In the genomic region with DNA sequence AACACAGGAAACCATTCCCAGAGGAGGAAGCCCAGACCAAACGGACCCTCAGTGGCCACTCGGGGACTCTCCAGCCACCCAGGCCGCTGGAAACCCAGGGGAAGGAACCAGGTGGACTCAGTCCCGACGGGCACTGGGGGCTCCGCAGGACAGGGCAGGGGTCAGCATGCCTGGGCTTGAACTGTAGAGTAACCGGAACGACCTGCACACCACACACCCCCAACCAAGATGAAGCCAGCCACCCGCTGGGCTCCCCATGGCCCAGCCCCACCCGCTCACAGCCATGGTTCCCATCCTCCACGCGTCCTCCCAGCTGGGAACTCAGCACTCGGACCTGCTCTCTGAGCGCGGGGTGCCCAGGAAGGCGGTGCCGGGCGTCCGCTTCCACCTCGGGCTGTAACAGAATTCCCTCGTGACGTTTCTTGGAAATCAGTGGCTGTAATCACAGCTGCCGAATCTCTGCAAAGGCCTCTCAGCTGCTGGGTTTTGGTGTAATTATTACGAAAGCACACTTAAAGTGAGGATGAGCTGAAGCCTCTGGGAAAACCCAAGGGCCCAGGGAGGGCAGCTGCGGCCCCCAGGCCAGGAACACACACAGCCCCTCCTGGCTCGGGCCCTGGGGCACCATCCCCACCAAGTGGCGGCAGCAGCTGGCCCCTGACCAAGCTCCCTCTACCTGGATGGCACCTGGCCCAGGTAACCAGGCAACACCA, we compare ENCODE assay signal across 1 cellular context.
TF ChIP-seq lines count a peak whose summit lies in the region.

No MANE protein-coding gene starts in this region.

TF ChIP-seq in SK-N-SH, 30 proteins besides CTCF, POLR2A, EP300 and RAD21 (continued from another document):
- TF ChIP-seq TAF1 (IDR thresholded peaks at IDR 0.05; ENCODE audit: borderline replicate concordance, low read depth, low read length) (no peak), CHD2 (IDR thresholded peaks at IDR 0.05; ENCODE audit: low read length, partially characterized antibody) (no peak)
- TF ChIP-seq, protein P1, sequence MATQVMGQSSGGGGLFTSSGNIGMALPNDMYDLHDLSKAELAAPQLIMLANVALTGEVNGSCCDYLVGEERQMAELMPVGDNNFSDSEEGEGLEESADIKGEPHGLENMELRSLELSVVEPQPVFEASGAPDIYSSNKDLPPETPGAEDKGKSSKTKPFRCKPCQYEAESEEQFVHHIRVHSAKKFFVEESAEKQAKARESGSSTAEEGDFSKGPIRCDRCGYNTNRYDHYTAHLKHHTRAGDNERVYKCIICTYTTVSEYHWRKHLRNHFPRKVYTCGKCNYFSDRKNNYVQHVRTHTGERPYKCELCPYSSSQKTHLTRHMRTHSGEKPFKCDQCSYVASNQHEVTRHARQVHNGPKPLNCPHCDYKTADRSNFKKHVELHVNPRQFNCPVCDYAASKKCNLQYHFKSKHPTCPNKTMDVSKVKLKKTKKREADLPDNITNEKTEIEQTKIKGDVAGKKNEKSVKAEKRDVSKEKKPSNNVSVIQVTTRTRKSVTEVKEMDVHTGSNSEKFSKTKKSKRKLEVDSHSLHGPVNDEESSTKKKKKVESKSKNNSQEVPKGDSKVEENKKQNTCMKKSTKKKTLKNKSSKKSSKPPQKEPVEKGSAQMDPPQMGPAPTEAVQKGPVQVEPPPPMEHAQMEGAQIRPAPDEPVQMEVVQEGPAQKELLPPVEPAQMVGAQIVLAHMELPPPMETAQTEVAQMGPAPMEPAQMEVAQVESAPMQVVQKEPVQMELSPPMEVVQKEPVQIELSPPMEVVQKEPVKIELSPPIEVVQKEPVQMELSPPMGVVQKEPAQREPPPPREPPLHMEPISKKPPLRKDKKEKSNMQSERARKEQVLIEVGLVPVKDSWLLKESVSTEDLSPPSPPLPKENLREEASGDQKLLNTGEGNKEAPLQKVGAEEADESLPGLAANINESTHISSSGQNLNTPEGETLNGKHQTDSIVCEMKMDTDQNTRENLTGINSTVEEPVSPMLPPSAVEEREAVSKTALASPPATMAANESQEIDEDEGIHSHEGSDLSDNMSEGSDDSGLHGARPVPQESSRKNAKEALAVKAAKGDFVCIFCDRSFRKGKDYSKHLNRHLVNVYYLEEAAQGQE (IDR thresholded peaks at IDR 0.05; ENCODE audit: low read depth, low read length), result no peak
- TF ChIP-seq, protein P2, sequence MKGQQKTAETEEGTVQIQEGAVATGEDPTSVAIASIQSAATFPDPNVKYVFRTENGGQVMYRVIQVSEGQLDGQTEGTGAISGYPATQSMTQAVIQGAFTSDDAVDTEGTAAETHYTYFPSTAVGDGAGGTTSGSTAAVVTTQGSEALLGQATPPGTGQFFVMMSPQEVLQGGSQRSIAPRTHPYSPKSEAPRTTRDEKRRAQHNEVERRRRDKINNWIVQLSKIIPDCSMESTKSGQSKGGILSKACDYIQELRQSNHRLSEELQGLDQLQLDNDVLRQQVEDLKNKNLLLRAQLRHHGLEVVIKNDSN (IDR thresholded peaks at IDR 0.05; ENCODE audit: borderline replicate concordance, low read depth), result no peak
TF ChIP-seq in SK-N-SH: peak in this region for 0.
